Comparison of ENCODE assay signal across 1 cellular context in the genomic region with DNA sequence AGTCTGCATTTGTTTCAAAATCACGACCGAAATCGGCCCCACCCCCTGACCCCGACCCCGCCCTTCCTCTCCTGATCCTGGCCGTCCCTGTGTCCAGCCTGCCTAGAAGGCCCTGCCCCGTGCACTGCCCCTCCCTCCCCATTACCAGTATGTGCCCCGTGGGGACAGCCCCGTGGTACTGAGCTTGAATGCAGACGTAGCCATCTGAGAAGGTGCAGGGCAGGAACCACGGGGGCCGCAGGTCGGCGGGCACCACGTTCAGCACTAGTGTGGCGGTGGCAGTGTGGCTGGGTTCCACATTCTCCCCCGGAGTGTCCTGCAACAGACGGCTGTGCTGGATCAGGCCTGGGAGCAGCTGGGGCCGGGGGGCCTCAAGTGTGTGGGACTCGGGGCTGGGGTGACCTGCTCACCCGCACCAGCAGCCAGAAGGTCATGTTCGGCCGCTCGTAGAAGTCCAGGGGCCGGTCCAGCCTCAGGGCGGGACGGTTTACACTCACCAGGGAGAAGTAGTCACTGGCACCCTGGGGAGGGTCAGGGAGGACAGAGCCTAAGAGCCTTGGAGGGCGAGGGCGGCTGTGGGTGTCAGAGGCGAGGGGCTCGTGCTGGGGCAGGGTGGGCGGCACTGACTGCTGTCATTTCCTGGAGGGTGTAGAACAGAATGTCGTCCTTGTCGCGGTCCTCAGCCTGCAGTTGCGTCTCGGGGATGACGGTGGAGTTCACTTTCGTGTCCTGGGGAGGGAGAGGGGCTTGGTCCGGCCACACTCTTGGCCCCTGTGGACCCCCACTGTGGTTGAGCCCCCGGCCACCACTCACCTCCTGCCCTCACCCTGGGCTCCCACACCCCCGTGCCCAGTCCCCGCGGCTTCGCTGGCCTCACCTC.
TF ChIP-seq lines count a peak whose summit lies in the region.

No MANE protein-coding gene starts in this region.

TF ChIP-seq in IMR-90, 13 proteins besides CTCF, POLR2A, EP300 and RAD21:
- TF ChIP-seq ELK1 (IDR thresholded peaks at IDR 0.05; ENCODE audit: borderline replicate concordance, low read depth, low read length) (no peak), RCOR1 (IDR thresholded peaks at IDR 0.05; ENCODE audit: insufficient replicate concordance, low read length) (no peak), FOS (IDR thresholded peaks at IDR 0.05; ENCODE audit: low read depth, low read length) (no peak), CHD1 (IDR thresholded peaks at IDR 0.05; ENCODE audit: low read depth, low read length) (no peak), BHLHE40 (IDR thresholded peaks at IDR 0.05; ENCODE audit: low read depth, low read length) (no peak), MAFK (IDR thresholded peaks at IDR 0.05; ENCODE audit: low read depth, low read length) (no peak)
TF ChIP-seq in IMR-90: peak in this region for 0.
